8 cellular contexts compared by ENCODE assay signal in genomic region chr11:66958956-66959274, GRCh38. TPM values are rescaled to one million over a fixed set of nuclear protein-coding genes. Genes with fewer than 3 reads are reported as not detected.
DNase-seq lines count a peak whose midpoint lies in the region; ATAC-seq lines count a peak whose summit lies in the region.

No MANE protein-coding gene starts in this region.

- H3K4me3 ChIP-seq in iPS-18c (ENCODE audit: insufficient read depth, low read depth, low read length) = peak overlapping the region; percentile 29

- H3K4me3 Mint-ChIP-seq in T-helper 1 cell treated with Interleukin-12 subunit alpha and Interleukin-12 subunit beta and Interleukin-4 antibody, amounts not matched to agents 30 μg/mL and 1 μg/mL, for 36 hours = peak overlapping the region; percentile 85
- peak overlapping the region; percentile 79 for H3K4me3 Mint-ChIP-seq in activated T-helper 17 cell treated with anti-CD3 and anti-CD28 coated beads, Interleukin-2, amount 50 U/mL, for 72 hours
- H3K4me3 Mint-ChIP-seq in stimulated activated naive CD8-positive, alpha-beta T cell treated with anti-CD3 and anti-CD28 coated beads, Interleukin-15, Interleukin-2, amounts not matched to agents 100 ng/mL and 50 ng/mL, for 24 hours = peak overlapping the region; percentile 77

- peaks cover 15% of the 10 kb centered on the region for H3K4me1 Mint-ChIP-seq in T-helper 1 cell treated with Interleukin-12 subunit alpha and Interleukin-12 subunit beta and Interleukin-4 antibody, amounts not matched to agents 30 μg/mL and 1 μg/mL, for 36 hours (ENCODE audit: low read depth)
- peaks cover 15% of the 10 kb centered on the region for H3K4me1 Mint-ChIP-seq in activated T-helper 17 cell treated with anti-CD3 and anti-CD28 coated beads, Interleukin-2, amount 50 U/mL, for 72 hours
- H3K4me1 Mint-ChIP-seq in stimulated activated naive CD8-positive, alpha-beta T cell treated with anti-CD3 and anti-CD28 coated beads, Interleukin-15, Interleukin-2, amounts not matched to agents 100 ng/mL and 50 ng/mL, for 24 hours (ENCODE audit: low read depth) = peaks cover 23% of the 10 kb centered on the region

- DNase-seq in T-helper 1 cell = no peak
- no peak for DNase-seq in SW 1271 (lab: John Stamatoyannopoulos, UW)
- DNase-seq in NCI-H510A treated with DMSO at 0.1 percent for 48 hours (lab: John Stamatoyannopoulos, UW) = no peak

- peak overlapping the region; percentile 89 for H3K27ac Mint-ChIP-seq in T-helper 1 cell treated with Interleukin-12 subunit alpha and Interleukin-12 subunit beta and Interleukin-4 antibody, amounts not matched to agents 30 μg/mL and 1 μg/mL, for 36 hours
- H3K27ac Mint-ChIP-seq in activated T-helper 17 cell treated with anti-CD3 and anti-CD28 coated beads, Interleukin-2, amount 50 U/mL, for 72 hours = peak overlapping the region; percentile 70
- H3K27ac Mint-ChIP-seq in stimulated activated naive CD8-positive, alpha-beta T cell treated with anti-CD3 and anti-CD28 coated beads, Interleukin-15, Interleukin-2, amounts not matched to agents 100 ng/mL and 50 ng/mL, for 24 hours = peak overlapping the region; percentile 97

- peak; percentile 10 for ATAC-seq in activated T-helper 17 cell treated with anti-CD3 and anti-CD28 coated beads, Interleukin-2, amount 50 U/mL, for 72 hours (replicated peaks)
- no peak for ATAC-seq in GM19328 (IDR thresholded peaks at IDR 0.05; ENCODE audit: unreplicated experiment)

- peaks cover 10% of the 10 kb centered on the region for H3K27me3 Mint-ChIP-seq in T-helper 1 cell treated with Interleukin-12 subunit alpha and Interleukin-12 subunit beta and Interleukin-4 antibody, amounts not matched to agents 30 μg/mL and 1 μg/mL, for 36 hours (ENCODE audit: low read depth)
- H3K27me3 Mint-ChIP-seq in activated T-helper 17 cell treated with anti-CD3 and anti-CD28 coated beads, Interleukin-2, amount 50 U/mL, for 72 hours = no peaks in the 10 kb centered on the region
- no peaks in the 10 kb centered on the region for H3K27me3 Mint-ChIP-seq in stimulated activated naive CD8-positive, alpha-beta T cell treated with anti-CD3 and anti-CD28 coated beads, Interleukin-15, Interleukin-2, amounts not matched to agents 100 ng/mL and 50 ng/mL, for 24 hours

- no peaks in the 10 kb centered on the region for H3K36me3 Mint-ChIP-seq in T-helper 1 cell treated with Interleukin-12 subunit alpha and Interleukin-12 subunit beta and Interleukin-4 antibody, amounts not matched to agents 30 μg/mL and 1 μg/mL, for 36 hours (ENCODE audit: low read depth)
- H3K36me3 Mint-ChIP-seq in activated T-helper 17 cell treated with anti-CD3 and anti-CD28 coated beads, Interleukin-2, amount 50 U/mL, for 72 hours (ENCODE audit: low read depth) = no peaks in the 10 kb centered on the region
- H3K36me3 Mint-ChIP-seq in stimulated activated naive CD8-positive, alpha-beta T cell treated with anti-CD3 and anti-CD28 coated beads, Interleukin-15, Interleukin-2, amounts not matched to agents 100 ng/mL and 50 ng/mL, for 24 hours (ENCODE audit: low read depth) = no peaks in the 10 kb centered on the region

- no peaks in the 10 kb centered on the region for H3K9me3 ChIP-seq in iPS-18c (ENCODE audit: control insufficient read depth, insufficient read depth, low read length)

- H3K9me3 Mint-ChIP-seq in T-helper 1 cell treated with Interleukin-12 subunit alpha and Interleukin-12 subunit beta and Interleukin-4 antibody, amounts not matched to agents 30 μg/mL and 1 μg/mL, for 36 hours = no peaks in the 10 kb centered on the region
- no peaks in the 10 kb centered on the region for H3K9me3 Mint-ChIP-seq in activated T-helper 17 cell treated with anti-CD3 and anti-CD28 coated beads, Interleukin-2, amount 50 U/mL, for 72 hours
- H3K9me3 Mint-ChIP-seq in stimulated activated naive CD8-positive, alpha-beta T cell treated with anti-CD3 and anti-CD28 coated beads, Interleukin-15, Interleukin-2, amounts not matched to agents 100 ng/mL and 50 ng/mL, for 24 hours = peaks cover 3% of the 10 kb centered on the region

RNA-seq across cellular contexts. Expression of gene PC, which starts 0.7 kb away (rescaled TPM):
- 10 to 100 TPM in 1 of 2 donors, 1 to 10 TPM in 1; 8.4 to 10.9 TPM for total RNA-seq in activated T-helper 17 cell treated with anti-CD3 and anti-CD28 coated beads, Interleukin-2, amount 50 U/mL, for 72 hours

RNA-seq across cellular contexts. Expression of gene C11orf86, which starts 16.2 kb away (rescaled TPM):
- total RNA-seq in activated T-helper 17 cell treated with anti-CD3 and anti-CD28 coated beads, Interleukin-2, amount 50 U/mL, for 72 hours = not detected
